19 cellular contexts compared by ENCODE assay signal in genomic region chr3:150393745-150394144, GRCh38.
"Had no signal": no experiment of that assay in that cellular context is flagged by ENCODE, and none has a peak within 500 bp of the region (broad histone marks: within the 10 kb centered on the region; RNA-seq: fewer than 3 reads in every experiment).

No MANE protein-coding gene starts in this region.

- H3K4me3 ChIP-seq: dorsolateral prefrontal cortex, esophagus muscularis mucosa, gastrocnemius medialis, lung, mucosa of descending colon, ovary, tibial artery, upper lobe of left lung, uterus had no signal

- H3K27ac ChIP-seq: dorsolateral prefrontal cortex, esophagus muscularis mucosa, gastrocnemius medialis, ovary, tibial artery, upper lobe of left lung, uterus had no signal

- H3K36me3 ChIP-seq: esophagus muscularis mucosa, gastrocnemius medialis, ovary, tibial artery, upper lobe of left lung, uterus had no signal

- H3K9me3 ChIP-seq: esophagus muscularis mucosa, gastrocnemius medialis, mucosa of descending colon, ovary, tibial artery, upper lobe of left lung, uterus had no signal

- H3K4me1 ChIP-seq: upper lobe of left lung, uterus had no signal

- H3K27me3 ChIP-seq: dorsolateral prefrontal cortex, esophagus muscularis mucosa, gastrocnemius medialis, ovary, tibial artery, upper lobe of left lung, uterus had no signal

- DNase-seq: cortex of kidney; dorsolateral prefrontal cortex; effector CD8-positive, alpha-beta T cell; gastrocnemius medialis; glutamatergic neuron; left colon; left ventricle myocardium superior; mucosa of descending colon; naive thymus-derived CD8-positive, alpha-beta T cell; ovary; right cardiac atrium; small intestine; stimulated activated CD4-positive, alpha-beta T cell treated with anti-CD3 and anti-CD28 coated beads, Interleukin-4, amount 100 ng/mL, for 24 hours; tibial artery; upper lobe of left lung; uterus had no signal

- ATAC-seq: gastrocnemius medialis; left ventricle myocardium superior; naive thymus-derived CD8-positive, alpha-beta T cell; right cardiac atrium; stimulated activated memory B cell treated with anti-CD40 and anti-IgM and Interleukin-4, amounts not matched to agents 10 μg/mL and 1 μg/mL and 100 μg/mL, for 72 hours had no signal
